ENCODE assay signal across 17 cellular contexts in genomic region chr20:48193626-48194025, GRCh38.
A peak's percentile ranks its signal among the peaks of the same experiment; 100 is the strongest.
DNase-seq lines count a peak whose midpoint lies in the region; ATAC-seq and TF ChIP-seq lines count a peak whose summit lies in the region.
"Had no signal": no experiment of that assay in that cellular context is flagged by ENCODE, and none has a peak within 500 bp of the region (broad histone marks: within the 10 kb centered on the region; RNA-seq: fewer than 3 reads in every experiment).

No MANE protein-coding gene starts in this region.

- peaks cover 18% of the 10 kb centered on the region for H3K27me3 Mint-ChIP-seq in nephron (ENCODE audit: low read depth)
- H3K27me3 Mint-ChIP-seq: CD4-positive, alpha-beta T cell had no signal

- H4K20me1 ChIP-seq in BLaER1 treated with 17β-estradiol and CSF1 and Interleukin-3, amounts not matched to agents 10 nM and 100 nM: no peaks in the 10 kb centered on the region

- H3K36me3 Mint-ChIP-seq in nephron (ENCODE audit: low read depth): no peaks in the 10 kb centered on the region

- H3K9me3 ChIP-seq in BLaER1 treated with 17β-estradiol and CSF1 and Interleukin-3, amounts not matched to agents 10 nM and 100 nM (replicated peaks in 1 of 11): peaks cover 0 to 15% (median 7%) of the 10 kb centered on the region in 11 experiments; a peak in 17 of 22 replicates
- no peaks in the 10 kb centered on the region for H3K9me3 ChIP-seq in esophagus (ENCODE audit: control insufficient read depth in 2 of 2, insufficient read depth in 1 of 2, low read depth in 1 of 2, low read length in 1 of 2)

- no peak for ATAC-seq in GM21717 (IDR thresholded peaks at IDR 0.05; ENCODE audit: unreplicated experiment)
- ATAC-seq: GM12878 had no signal

- no peak overlapping the region for H3K4me3 Mint-ChIP-seq in nephron
- H3K4me3 Mint-ChIP-seq: B cell; CD4-positive, alpha-beta T cell; H9 had no signal

- H3K9me3 Mint-ChIP-seq in nephron: no peaks in the 10 kb centered on the region
- H3K9me3 Mint-ChIP-seq: CD4-positive, alpha-beta T cell; H9 had no signal

- peaks cover 60% of the 10 kb centered on the region for H3K4me1 Mint-ChIP-seq in nephron
- H3K4me1 Mint-ChIP-seq: B cell had no signal

- intact Hi-C loops in posterior vena cava (cut with DNase I): no loop called here

- DNase-seq in posterior vena cava (ENCODE audit: low spot score): peak; percentile 48
- DNase-seq in NCI-H2171 (lab: John Stamatoyannopoulos, UW): no peak
- no peak for DNase-seq in Ammon's horn (ENCODE audit: low spot score)
- DNase-seq: 8988T; Calu3; CD4-positive, alpha-beta T cell; DMS53; DND-41; EL; H9 had no signal

- no peaks in the 10 kb centered on the region for H3K36me3 ChIP-seq in BLaER1 treated with 17β-estradiol and CSF1 and Interleukin-3, amounts not matched to agents 10 nM and 100 nM
- H3K36me3 ChIP-seq in esophagus (ENCODE audit: control insufficient read depth in 2 of 2, insufficient read depth in 2 of 2, low read length in 1 of 2): no peaks in the 10 kb centered on the region

- H3K9ac ChIP-seq in BLaER1 treated with 17β-estradiol and CSF1 and Interleukin-3, amounts not matched to agents 10 nM and 100 nM: 0 out of 22 replicates have a peak overlapping the region, but pooled peaks of 1 of the 11 experiments have one; percentile 1

- no peak overlapping the region for H3K4me3 ChIP-seq in BLaER1 treated with 17β-estradiol and CSF1 and Interleukin-3, amounts not matched to agents 10 nM and 100 nM
- no peak overlapping the region for H3K4me3 ChIP-seq in esophagus (ENCODE audit: low read depth in 1 of 2, low read length in 2 of 2)
- H3K4me3 ChIP-seq: GM12878 had no signal

- H3K4me1 ChIP-seq in BLaER1 treated with 17β-estradiol and CSF1 and Interleukin-3, amounts not matched to agents 10 nM and 100 nM: peaks cover 0 to 53% (median 45%) of the 10 kb centered on the region in 10 experiments; a peak in 15 of 20 replicates
- peaks cover 16 to 18% of the 10 kb centered on the region in 2 donors for H3K4me1 ChIP-seq in esophagus (ENCODE audit: control insufficient read depth in 2 of 2, insufficient read depth in 2 of 2, low read length in 1 of 2)

- H3K27ac ChIP-seq in BLaER1 treated with 17β-estradiol and CSF1 and Interleukin-3, amounts not matched to agents 10 nM and 100 nM: no peak overlapping the region
- peak overlapping the region; percentile 40 to 57 for H3K27ac ChIP-seq in esophagus (ENCODE audit: low read depth in 2 of 2, low read length in 1 of 2)
- H3K27ac ChIP-seq: C4-2B had no signal

- TF ChIP-seq CTCF in nephron (IDR thresholded peaks at IDR 0.05; ENCODE audit: unreplicated experiment in 3 of 3): no peak

- H3K27ac Mint-ChIP-seq in nephron: peak overlapping the region in 2 of 3 experiments; percentile 59 to 60
- H3K27ac Mint-ChIP-seq: B cell; CD4-positive, alpha-beta T cell; H9 had no signal

- no peaks in the 10 kb centered on the region for H3K27me3 ChIP-seq in BLaER1 treated with 17β-estradiol and CSF1 and Interleukin-3, amounts not matched to agents 10 nM and 100 nM
- H3K27me3 ChIP-seq in esophagus (ENCODE audit: control insufficient read depth in 1 of 2, insufficient read depth in 2 of 2, low read length in 2 of 2): no peaks in the 10 kb centered on the region

- WGBS in esophagus, 2 donors: 77 to 78% methylated on average over 6 of the region's 6 CpGs

- peak overlapping the region in 8 of 11 experiments; percentile 1 to 46 (median 38); a peak in 11 of 22 replicates for H3K4me2 ChIP-seq in BLaER1 treated with 17β-estradiol and CSF1 and Interleukin-3, amounts not matched to agents 10 nM and 100 nM

Comparison
In these comparisons a context has a peak if more than half of its experiments do, and no peak if none do; other contexts are left out.
1. H3K27ac ChIP-seq: peak in esophagus (2 of 2); none in BLaER1 treated with 17β-estradiol and CSF1 and Interleukin-3, amounts not matched to agents 10 nM and 100 nM (0 of 11).